ENCODE assay signal across 1 cellular context in genomic region chr7:156640257-156640948, GRCh38.
TF ChIP-seq lines count a peak whose summit lies in the region.

RNF32 (plus strand) TSS chr7:156640774; CDS start chr7:156643878, 3,104 bp downstream.

TF ChIP-seq in GM12878, 131 proteins besides CTCF, POLR2A, EP300 and RAD21 (continued from another document and continues in another):
- no peak; the same call in 1 of the 2 replicates for TF ChIP-seq E2F4 (IDR thresholded peaks at IDR 0.05; ENCODE audit: low read depth, low read length)
- TF ChIP-seq JUND (IDR thresholded peaks at IDR 0.05; ENCODE audit: low read depth, low read length): no peak
- TF ChIP-seq RBBP5 (conservative IDR thresholded peaks at IDR 0.05): no peak
- no peak for TF ChIP-seq NR2F1 (conservative IDR thresholded peaks at IDR 0.05)
- TF ChIP-seq MTA2 (IDR thresholded peaks at IDR 0.05; ENCODE audit: low read depth): no peak
- TF ChIP-seq ZZZ3 (IDR thresholded peaks at IDR 0.05; ENCODE audit: control insufficient read depth, insufficient read length, low read depth): no peak
- peak; percentile 69; the same call in 1 of the 2 replicates for TF ChIP-seq CBX5 (IDR thresholded peaks at IDR 0.05; ENCODE audit: low read depth)
- TF ChIP-seq ELK1 (IDR thresholded peaks at IDR 0.05; ENCODE audit: low read depth, low read length): no peak
- TF ChIP-seq STAT1 (conservative IDR thresholded peaks at IDR 0.05): no peak
- no peak for TF ChIP-seq CEBPZ (IDR thresholded peaks at IDR 0.05; ENCODE audit: low read depth, low read length)
- no peak for TF ChIP-seq CBFB (IDR thresholded peaks at IDR 0.05; ENCODE audit: low read depth)
- peak; percentile 99 for TF ChIP-seq IKZF1 (conservative IDR thresholded peaks at IDR 0.05)
- TF ChIP-seq SMARCA5 (IDR thresholded peaks at IDR 0.05): 0 out of 2 replicates have a peak, but pooled peaks have one; percentile 62
- no peak for TF ChIP-seq JUNB (IDR thresholded peaks at IDR 0.05)
- no peak for TF ChIP-seq NFXL1 (IDR thresholded peaks at IDR 0.05; ENCODE audit: borderline replicate concordance)
- TF ChIP-seq GATAD2B (conservative IDR thresholded peaks at IDR 0.05; ENCODE audit: low read depth): peak; percentile 72
- no peak for TF ChIP-seq STAT3 (IDR thresholded peaks at IDR 0.05; ENCODE audit: low read depth, low read length)
- no peak for TF ChIP-seq ZBED1 (IDR thresholded peaks at IDR 0.05; ENCODE audit: borderline replicate concordance)
- peak; percentile 83 to 87 for TF ChIP-seq EGR1 (IDR thresholded peaks at IDR 0.05; ENCODE audit: borderline replicate concordance in 1 of 2, low read depth in 2 of 2, low read length in 2 of 2)
- TF ChIP-seq MTA3 (IDR thresholded peaks at IDR 0.05; ENCODE audit: borderline replicate concordance, low read length): no peak
- no peak for TF ChIP-seq RAD51 (IDR thresholded peaks at IDR 0.05)
- TF ChIP-seq CREM (IDR thresholded peaks at IDR 0.05; ENCODE audit: low read depth): peak; percentile 46; the same call in 1 of the 2 replicates
- TF ChIP-seq ZNF24 (IDR thresholded peaks at IDR 0.05): no peak
- no peak for TF ChIP-seq KDM1A (IDR thresholded peaks at IDR 0.05; ENCODE audit: borderline replicate concordance)
- no peak for TF ChIP-seq NR2C2 (IDR thresholded peaks at IDR 0.05; ENCODE audit: borderline replicate concordance, control insufficient read depth, insufficient read length, low read depth)
- no peak for TF ChIP-seq ESRRA (IDR thresholded peaks at IDR 0.05; ENCODE audit: low read length)
- TF ChIP-seq, protein P1, sequence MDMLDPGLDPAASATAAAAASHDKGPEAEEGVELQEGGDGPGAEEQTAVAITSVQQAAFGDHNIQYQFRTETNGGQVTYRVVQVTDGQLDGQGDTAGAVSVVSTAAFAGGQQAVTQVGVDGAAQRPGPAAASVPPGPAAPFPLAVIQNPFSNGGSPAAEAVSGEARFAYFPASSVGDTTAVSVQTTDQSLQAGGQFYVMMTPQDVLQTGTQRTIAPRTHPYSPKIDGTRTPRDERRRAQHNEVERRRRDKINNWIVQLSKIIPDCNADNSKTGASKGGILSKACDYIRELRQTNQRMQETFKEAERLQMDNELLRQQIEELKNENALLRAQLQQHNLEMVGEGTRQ (IDR thresholded peaks at IDR 0.05; ENCODE audit: borderline replicate concordance, low read depth, low read length): no peak
- no peak for TF ChIP-seq E2F8 (IDR thresholded peaks at IDR 0.05; ENCODE audit: low read depth, partially characterized antibody)
- peak; percentile 34; the same call in 1 of the 2 replicates for TF ChIP-seq ZNF207 (IDR thresholded peaks at IDR 0.05; ENCODE audit: borderline replicate concordance)
- TF ChIP-seq TCF7 (IDR thresholded peaks at IDR 0.05; ENCODE audit: borderline replicate concordance): no peak
- TF ChIP-seq SIX5 (IDR thresholded peaks at IDR 0.05; ENCODE audit: low read depth, low read length, severe bottlenecking): no peak
- no peak for TF ChIP-seq IRF4 (IDR thresholded peaks at IDR 0.05; ENCODE audit: low read depth, low read length)
- TF ChIP-seq, protein P2, sequence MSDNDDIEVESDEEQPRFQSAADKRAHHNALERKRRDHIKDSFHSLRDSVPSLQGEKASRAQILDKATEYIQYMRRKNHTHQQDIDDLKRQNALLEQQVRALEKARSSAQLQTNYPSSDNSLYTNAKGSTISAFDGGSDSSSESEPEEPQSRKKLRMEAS (IDR thresholded peaks at IDR 0.05; ENCODE audit: low read depth, low read length): peak; percentile 86
- TF ChIP-seq ATF3 (IDR thresholded peaks at IDR 0.05; ENCODE audit: borderline replicate concordance, extremely low read depth, low read depth, low read length): no peak
- TF ChIP-seq BACH1 (IDR thresholded peaks at IDR 0.05; ENCODE audit: borderline replicate concordance): peak; percentile 16
- peak; percentile 68; the same call in 1 of the 2 replicates for TF ChIP-seq CREB1 (IDR thresholded peaks at IDR 0.05; ENCODE audit: low read depth)
- peak; percentile 84; the same call in 1 of the 2 replicates for TF ChIP-seq YY1 (IDR thresholded peaks at IDR 0.05; ENCODE audit: low read depth, low read length)
- no peak for TF ChIP-seq USF1 (IDR thresholded peaks at IDR 0.05; ENCODE audit: borderline replicate concordance, extremely low read length, insufficient read depth, low read depth, low read length)
- TF ChIP-seq, protein P3, sequence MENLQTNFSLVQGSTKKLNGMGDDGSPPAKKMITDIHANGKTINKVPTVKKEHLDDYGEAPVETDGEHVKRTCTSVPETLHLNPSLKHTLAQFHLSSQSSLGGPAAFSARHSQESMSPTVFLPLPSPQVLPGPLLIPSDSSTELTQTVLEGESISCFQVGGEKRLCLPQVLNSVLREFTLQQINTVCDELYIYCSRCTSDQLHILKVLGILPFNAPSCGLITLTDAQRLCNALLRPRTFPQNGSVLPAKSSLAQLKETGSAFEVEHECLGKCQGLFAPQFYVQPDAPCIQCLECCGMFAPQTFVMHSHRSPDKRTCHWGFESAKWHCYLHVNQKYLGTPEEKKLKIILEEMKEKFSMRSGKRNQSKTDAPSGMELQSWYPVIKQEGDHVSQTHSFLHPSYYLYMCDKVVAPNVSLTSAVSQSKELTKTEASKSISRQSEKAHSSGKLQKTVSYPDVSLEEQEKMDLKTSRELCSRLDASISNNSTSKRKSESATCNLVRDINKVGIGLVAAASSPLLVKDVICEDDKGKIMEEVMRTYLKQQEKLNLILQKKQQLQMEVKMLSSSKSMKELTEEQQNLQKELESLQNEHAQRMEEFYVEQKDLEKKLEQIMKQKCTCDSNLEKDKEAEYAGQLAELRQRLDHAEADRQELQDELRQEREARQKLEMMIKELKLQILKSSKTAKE (IDR thresholded peaks at IDR 0.05; ENCODE audit: low read depth, poor library complexity, severe bottlenecking): no peak
- peak; percentile 67 for TF ChIP-seq RUNX3 (IDR thresholded peaks at IDR 0.05; ENCODE audit: low read length)
- no peak; the same call in 1 of the 2 replicates for TF ChIP-seq LARP7 (IDR thresholded peaks at IDR 0.05)
- TF ChIP-seq ZSCAN29 (IDR thresholded peaks at IDR 0.05): no peak
- TF ChIP-seq NFYA (IDR thresholded peaks at IDR 0.05; ENCODE audit: borderline replicate concordance, low read depth, low read length): no peak
- TF ChIP-seq SMC3 (IDR thresholded peaks at IDR 0.05; ENCODE audit: borderline replicate concordance, low read length): no peak
- no peak for TF ChIP-seq SP1 (IDR thresholded peaks at IDR 0.05; ENCODE audit: low read depth, low read length)
- peak; percentile 58 for TF ChIP-seq TAF1 (IDR thresholded peaks at IDR 0.05; ENCODE audit: borderline replicate concordance, low read depth, low read length)
- TF ChIP-seq TARDBP (IDR thresholded peaks at IDR 0.05; ENCODE audit: borderline replicate concordance): no peak
- TF ChIP-seq RELA (IDR thresholded peaks at IDR 0.05; ENCODE audit: borderline replicate concordance, partially characterized antibody): peak; percentile 58
- TF ChIP-seq, protein P4, sequence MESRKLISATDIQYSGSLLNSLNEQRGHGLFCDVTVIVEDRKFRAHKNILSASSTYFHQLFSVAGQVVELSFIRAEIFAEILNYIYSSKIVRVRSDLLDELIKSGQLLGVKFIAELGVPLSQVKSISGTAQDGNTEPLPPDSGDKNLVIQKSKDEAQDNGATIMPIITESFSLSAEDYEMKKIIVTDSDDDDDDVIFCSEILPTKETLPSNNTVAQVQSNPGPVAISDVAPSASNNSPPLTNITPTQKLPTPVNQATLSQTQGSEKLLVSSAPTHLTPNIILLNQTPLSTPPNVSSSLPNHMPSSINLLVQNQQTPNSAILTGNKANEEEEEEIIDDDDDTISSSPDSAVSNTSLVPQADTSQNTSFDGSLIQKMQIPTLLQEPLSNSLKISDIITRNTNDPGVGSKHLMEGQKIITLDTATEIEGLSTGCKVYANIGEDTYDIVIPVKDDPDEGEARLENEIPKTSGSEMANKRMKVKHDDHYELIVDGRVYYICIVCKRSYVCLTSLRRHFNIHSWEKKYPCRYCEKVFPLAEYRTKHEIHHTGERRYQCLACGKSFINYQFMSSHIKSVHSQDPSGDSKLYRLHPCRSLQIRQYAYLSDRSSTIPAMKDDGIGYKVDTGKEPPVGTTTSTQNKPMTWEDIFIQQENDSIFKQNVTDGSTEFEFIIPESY (IDR thresholded peaks at IDR 0.05): no peak
- no peak for TF ChIP-seq RB1 (IDR thresholded peaks at IDR 0.05; ENCODE audit: borderline replicate concordance)
